ENCODE assay signal across 33 cellular contexts in the genomic region with DNA sequence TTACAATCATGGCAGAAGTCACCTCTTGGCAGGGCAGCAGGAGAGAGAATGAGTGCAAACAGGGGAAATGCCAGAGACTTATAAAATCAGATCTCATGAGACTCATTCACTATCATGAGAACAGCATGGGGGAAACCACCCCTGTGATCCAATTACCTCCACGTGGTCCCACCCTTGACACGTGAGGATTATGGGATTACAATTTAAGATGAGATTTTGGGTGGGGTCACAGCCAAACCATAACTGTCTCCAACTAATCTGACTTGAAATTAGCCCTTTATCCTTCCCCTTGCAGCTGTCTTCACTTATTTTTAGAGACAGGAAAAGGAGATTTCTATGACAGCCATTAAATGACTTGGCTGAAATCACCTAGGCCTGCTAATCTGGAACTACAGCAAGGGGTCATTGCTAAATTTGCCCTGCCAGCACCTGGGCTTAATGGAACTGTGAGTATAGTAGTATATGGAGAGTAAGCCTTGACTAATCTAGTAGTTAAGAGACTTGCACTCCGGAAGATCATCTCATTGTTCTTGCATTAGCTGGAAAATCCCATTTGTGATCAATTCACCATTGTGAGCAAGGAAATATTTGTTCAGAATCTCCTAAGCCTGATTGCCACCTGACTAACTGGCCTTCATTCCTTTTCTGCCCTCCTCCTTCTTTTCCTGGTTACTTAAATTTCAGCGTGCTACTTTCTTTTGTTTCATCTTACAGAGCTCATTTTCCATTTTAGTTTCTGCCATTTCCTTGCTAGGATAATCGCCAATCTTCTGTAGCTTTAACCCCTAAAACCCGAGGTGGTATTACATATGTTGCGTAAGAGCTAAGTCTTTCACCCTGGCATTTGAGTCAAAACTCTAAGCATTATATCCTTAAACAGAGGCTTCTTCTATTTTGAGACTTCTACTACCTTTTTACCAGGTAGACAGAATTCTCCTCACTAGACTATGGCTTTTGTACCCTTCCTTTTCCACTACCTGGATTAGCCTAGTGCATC.
DNase-seq lines count a peak whose midpoint lies in the region; ATAC-seq, FAIRE-seq and TF ChIP-seq lines count a peak whose summit lies in the region.
"Had no signal": no experiment of that assay in that cellular context is flagged by ENCODE, and none has a peak within 500 bp of the region (broad histone marks: within the 10 kb centered on the region; RNA-seq: fewer than 3 reads in every experiment).

No MANE protein-coding gene starts in this region.

- ATAC-seq in HepG2 (no peak), right lobe of liver (no peak), upper lobe of left lung (ENCODE audit: low FRiP score in 2 of 2) (no peak)
- ATAC-seq: activated naive CD4-positive, alpha-beta T cell treated with anti-CD3 and anti-CD28 coated beads, Interleukin-2, amount 50 U/mL, for 72 hours; right cardiac atrium; SK-N-SH treated with all-trans-retinoic acid at 6 μM for 48 hours; stimulated activated naive CD8-positive, alpha-beta T cell treated with anti-CD3 and anti-CD28 coated beads, Interleukin-15, amount 100 ng/mL, for 72 hours; T-helper 17 cell had no signal

- TF ChIP-seq POLR2A in HepG2 (IDR thresholded peaks at IDR 0.05; ENCODE audit: insufficient read depth in 1 of 2, low read depth in 2 of 2, low read length in 2 of 2), result no peak
- no peak for TF ChIP-seq POLR2A in right lobe of liver (IDR thresholded peaks at IDR 0.05)
- no peak for TF ChIP-seq POLR2A in upper lobe of left lung (IDR thresholded peaks at IDR 0.05)
- no peak for TF ChIP-seq POLR2A in ovary (IDR thresholded peaks at IDR 0.05)

- H3K4me1 ChIP-seq in HepG2 (ENCODE audit: insufficient read depth, low read length), result peaks cover 68% of the 10 kb centered on the region
- no peaks in the 10 kb centered on the region for H3K4me1 ChIP-seq in right lobe of liver
- H3K4me1 ChIP-seq in endodermal cell (ENCODE audit: control insufficient read depth, insufficient read depth, low read length), result peaks cover 7% of the 10 kb centered on the region
- H3K4me1 ChIP-seq in upper lobe of left lung, result no peaks in the 10 kb centered on the region
- H3K4me1 ChIP-seq in ovary (ENCODE audit: insufficient read depth), result no peaks in the 10 kb centered on the region
- H3K4me1 ChIP-seq: spleen, vagina had no signal

- no peak for TF ChIP-seq RAD21 in HepG2 (CRISPR knock-in tag; IDR thresholded peaks at IDR 0.05)

- intact Hi-C loops in HepG2 (cut with micrococcal nuclease; ENCODE audit: unreplicated experiment) (no loop called here), right lobe of liver (cut with DNase I) (no loop called here), ovary (cut with DNase I) (no loop called here)

- peak overlapping the region; percentile 35 for H3K27ac Mint-ChIP-seq in endodermal cell
- H3K27ac Mint-ChIP-seq: activated naive CD4-positive, alpha-beta T cell treated with anti-CD3 and anti-CD28 coated beads, Interleukin-2, amount 50 U/mL, for 72 hours; B cell; CD8-positive, alpha-beta memory T cell; H9; immature natural killer cell; stimulated activated naive CD8-positive, alpha-beta T cell treated with anti-CD3 and anti-CD28 coated beads, Interleukin-15, amount 100 ng/mL, for 72 hours; T-helper 17 cell had no signal

- H3K9me3 ChIP-seq in HepG2 (ENCODE audit: low read length), result no peaks in the 10 kb centered on the region
- no peaks in the 10 kb centered on the region for H3K9me3 ChIP-seq in right lobe of liver
- H3K9me3 ChIP-seq in endodermal cell (ENCODE audit: control insufficient read depth, low read length), result peaks cover 34% of the 10 kb centered on the region
- no peaks in the 10 kb centered on the region for H3K9me3 ChIP-seq in upper lobe of left lung
- no peaks in the 10 kb centered on the region for H3K9me3 ChIP-seq in ovary
- H3K9me3 ChIP-seq: vagina had no signal

- no peaks in the 10 kb centered on the region for H3K79me2 ChIP-seq in HepG2 (ENCODE audit: insufficient read depth, low read length)

- WGBS in HepG2 (ENCODE audit: low lambda C conversion rate), result 90% methylated on average over 7 of the region's 7 CpGs
- 65% methylated on average over 7 of the region's 7 CpGs for WGBS in right lobe of liver (ENCODE audit: insufficient coverage, low coverage, low lambda C conversion rate, missing lambda C conversion rate)
- WGBS in endodermal cell (ENCODE audit: insufficient coverage in 1 of 2, insufficient read length in 1 of 2), 2 experiments, result 60 to 86% methylated on average over 5 to 7 of the region's 7 CpGs
- WGBS in upper lobe of left lung, 2 donors, result 71 to 80% methylated on average over 7 of the region's 7 CpGs
- 69 to 80% (median 73%) methylated on average over 7 of the region's 7 CpGs for WGBS in ovary, 3 donors

- H2AFZ ChIP-seq in HepG2 (ENCODE audit: low read length), result peak overlapping the region; percentile 74

- no TSS peak for BruUV-seq in HepG2 (replicated peaks; lab: Mats Ljungman, UMichigan)

- in situ Hi-C loops in HepG2 (cut with HindIII; ENCODE audit: extremely low pct_ligation_motif_present, low pct_unique_long_range_greater_than_20kb), result no loop called here

- POLR2A ChIA-PET in HepG2 (lab: Yijun Ruan, JAX), result interaction anchor here (1.6 kb wide), 1 partner anchor 310 kb away, joined by 7 read pairs; a partner anchor contains a TSS

- CTCF ChIA-PET in HepG2 (lab: Yijun Ruan, JAX; ENCODE audit: low intra/inter-chr PET ratio, low total read pairs), result no interaction called here

- H3K4me3 ChIP-seq in HepG2 (replicated peaks in 1 of 3; ENCODE audit: insufficient read depth in 1 of 3, low read depth in 2 of 3, low read length in 3 of 3) (no peak overlapping the region), right lobe of liver (no peak overlapping the region), endodermal cell (ENCODE audit: low read length) (no peak overlapping the region), upper lobe of left lung (no peak overlapping the region), ovary (no peak overlapping the region)
- H3K4me3 ChIP-seq: spleen, vagina had no signal

- H3K4me3 Mint-ChIP-seq in endodermal cell, result no peak overlapping the region
- H3K4me3 Mint-ChIP-seq: B cell; CD8-positive, alpha-beta memory T cell; H9; immature natural killer cell; neural crest cell; stimulated activated naive CD8-positive, alpha-beta T cell treated with anti-CD3 and anti-CD28 coated beads, Interleukin-15, amount 100 ng/mL, for 72 hours; T-helper 17 cell had no signal

- H3K27me3 ChIP-seq in HepG2 (ENCODE audit: control insufficient read depth in 1 of 2, insufficient read depth in 2 of 2, low read length in 2 of 2), result no peaks in the 10 kb centered on the region
- no peaks in the 10 kb centered on the region for H3K27me3 ChIP-seq in right lobe of liver
- H3K27me3 ChIP-seq in endodermal cell (ENCODE audit: control insufficient read depth, insufficient read depth, low read length, poor library complexity, severe bottlenecking), result no peaks in the 10 kb centered on the region
- H3K27me3 ChIP-seq in upper lobe of left lung, result no peaks in the 10 kb centered on the region
- H3K27me3 ChIP-seq in ovary, result no peaks in the 10 kb centered on the region
- H3K27me3 ChIP-seq: brain microvascular endothelial cell, vagina had no signal

- H3K27me3 Mint-ChIP-seq in endodermal cell (ENCODE audit: insufficient read depth), result peaks cover 2% of the 10 kb centered on the region

- peaks cover 25% of the 10 kb centered on the region for H3K4me1 Mint-ChIP-seq in endodermal cell
- H3K4me1 Mint-ChIP-seq: B cell; CD8-positive, alpha-beta memory T cell; immature natural killer cell; stimulated activated naive CD8-positive, alpha-beta T cell treated with anti-CD3 and anti-CD28 coated beads, Interleukin-15, amount 100 ng/mL, for 72 hours; T-helper 17 cell had no signal

- TF ChIP-seq CTCF in HepG2 (CRISPR knock-in tag; IDR thresholded peaks at IDR 0.05) (no peak), right lobe of liver (IDR thresholded peaks at IDR 0.05) (no peak), endodermal cell (conservative IDR thresholded peaks at IDR 0.05) (no peak), upper lobe of left lung (IDR thresholded peaks at IDR 0.05) (no peak), ovary (IDR thresholded peaks at IDR 0.05) (no peak)

- no peak overlapping the region for H3K4me2 ChIP-seq in HepG2 (ENCODE audit: low read depth, low read length)

- TF ChIP-seq EP300 in HepG2 (IDR thresholded peaks at IDR 0.05; ENCODE audit: low read depth in 2 of 2, low read length in 2 of 2), result no peak
- no peak for TF ChIP-seq EP300 in HepG2 (CRISPR knock-in tag; IDR thresholded peaks at IDR 0.05; ENCODE audit: borderline replicate concordance)
- TF ChIP-seq EP300 in upper lobe of left lung (IDR thresholded peaks at IDR 0.05), result no peak
- TF ChIP-seq EP300 in ovary (IDR thresholded peaks at IDR 0.05), result no peak

- H3K9ac ChIP-seq in HepG2 (ENCODE audit: insufficient read depth, low read depth, low read length), result peak overlapping the region; percentile 48
- H3K9ac ChIP-seq in endodermal cell (ENCODE audit: extremely low read depth, low read length, poor library complexity, severe bottlenecking), result no peak overlapping the region

- peaks cover 7% of the 10 kb centered on the region for H3K36me3 Mint-ChIP-seq in endodermal cell (ENCODE audit: low read depth)
- H3K36me3 Mint-ChIP-seq: immature natural killer cell had no signal

- DNase-seq in HepG2 (ENCODE audit: low spot score) (no peak), right lobe of liver (no peak), NCI-H82 (lab: John Stamatoyannopoulos, UW) (peak; percentile 99), endodermal cell (peak; percentile 51), upper lobe of left lung (no peak), putamen (ENCODE audit: low spot score) (no peak), mucosa of gallbladder (ENCODE audit: low spot score) (no peak), ovary (no peak)
- DNase-seq: activated effector memory CD4-positive, alpha-beta T cell treated with Interleukin-2 at 50 U/mL for 16 hours; activated T-cell treated with anti-CD3 and anti-CD28 coated beads, Interleukin-2, amount 50 U/mL, for 1 hour; amygdala; brain microvascular endothelial cell; CD8-positive, alpha-beta memory T cell; DMS53; H9; hypothalamus; immature natural killer cell; NCI-H146; NCI-H2107; NCI-H345; NCI-H774; OCI-M1; right cardiac atrium; spleen; stimulated activated CD8-positive, alpha-beta memory T cell treated with anti-CD3 and anti-CD28 coated beads, Interleukin-4, amount 100 ng/mL, for 48 hours; stimulated activated naive CD8-positive, alpha-beta T cell treated with anti-CD3 and anti-CD28 coated beads, Interleukin-15, amount 100 ng/mL, for 72 hours; T-helper 17 cell had no signal

- no peak for FAIRE-seq in HepG2 (lab: Jason Lieb, UNC)
- FAIRE-seq: endothelial cell of umbilical vein had no signal

- H3K36me3 ChIP-seq in HepG2 (replicated peaks in 1 of 2; ENCODE audit: control insufficient read depth in 1 of 2, insufficient read depth in 2 of 2, low read length in 2 of 2) (no peaks in the 10 kb centered on the region), right lobe of liver (no peaks in the 10 kb centered on the region), endodermal cell (ENCODE audit: control insufficient read depth, insufficient read depth, low read length) (no peaks in the 10 kb centered on the region), upper lobe of left lung (no peaks in the 10 kb centered on the region), ovary (no peaks in the 10 kb centered on the region)
- H3K36me3 ChIP-seq: brain microvascular endothelial cell, spleen, vagina had no signal

- H4K20me1 ChIP-seq in HepG2 (ENCODE audit: insufficient read depth, low read length), result no peaks in the 10 kb centered on the region

- H3K27ac ChIP-seq in HepG2 (ENCODE audit: extremely low read length, insufficient read depth, low read length) (peak overlapping the region; percentile 83), right lobe of liver (no peak overlapping the region), endodermal cell (ENCODE audit: low read depth, low read length) (no peak overlapping the region), upper lobe of left lung (no peak overlapping the region), ovary (no peak overlapping the region)
- H3K27ac ChIP-seq: brain microvascular endothelial cell, spleen, vagina had no signal

- H3K9me3 Mint-ChIP-seq in endodermal cell, result peaks cover 24% of the 10 kb centered on the region

Comparison
In these comparisons a context has a peak if more than half of its experiments do, and no peak if none do; other contexts are left out.
1. DNase-seq: peak in NCI-H82 (single experiment) and endodermal cell (single experiment); none in HepG2 (single experiment), right lobe of liver (0 of 3), upper lobe of left lung (0 of 2), putamen (single experiment), mucosa of gallbladder (single experiment) and ovary (0 of 5).